1 cellular context compared by ENCODE assay signal in the genomic region with DNA sequence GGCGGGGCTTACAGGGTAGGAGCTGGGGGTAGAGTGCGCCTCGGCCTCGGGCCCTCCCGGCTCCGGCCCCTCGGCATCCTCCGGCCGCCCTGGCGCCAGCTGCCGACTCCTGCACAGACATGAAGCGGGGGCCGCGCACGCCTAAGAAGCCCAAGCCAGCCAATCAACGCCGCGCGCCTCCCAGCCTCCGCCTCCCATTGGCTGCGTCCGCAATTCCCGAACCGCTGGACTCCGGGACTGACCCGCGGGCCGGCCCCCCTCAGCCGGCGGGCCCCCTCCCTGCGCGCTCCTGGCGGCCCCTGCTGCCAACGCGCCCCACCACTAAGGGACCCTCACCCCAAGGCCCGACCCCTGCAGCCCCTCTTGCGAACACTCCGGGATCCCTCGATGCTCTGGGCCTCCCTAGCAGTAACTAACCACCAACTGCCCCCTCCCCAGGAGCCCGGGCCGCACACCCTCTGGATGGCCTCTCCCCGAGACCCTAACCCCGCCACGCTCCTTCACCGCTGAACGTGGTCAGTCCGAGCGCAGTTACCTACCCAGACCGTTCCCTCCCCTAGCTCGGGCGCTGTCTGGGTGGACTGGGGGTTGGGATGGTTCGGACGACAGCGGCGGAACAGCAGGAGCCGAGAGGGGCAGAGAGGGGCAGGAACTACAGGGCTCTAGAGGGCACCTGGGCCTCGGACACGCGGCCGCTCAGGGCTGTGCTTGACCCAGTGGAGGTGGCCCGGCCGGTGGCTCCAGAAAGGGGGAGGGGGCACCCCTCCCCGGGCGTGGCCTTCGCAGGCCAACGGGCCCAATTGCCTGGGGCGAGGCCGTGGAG.
TF ChIP-seq lines count a peak whose summit lies in the region.

No MANE protein-coding gene starts in this region.

TF ChIP-seq in HepG2, 621 proteins besides CTCF, POLR2A, EP300 and RAD21 (continued from another document and continues in another):
- TF ChIP-seq ZMAT3 (CRISPR knock-in tag; conservative IDR thresholded peaks at IDR 0.05) = peak; percentile 82
- TF ChIP-seq IRX3 (CRISPR knock-in tag; IDR thresholded peaks at IDR 0.05; ENCODE audit: borderline replicate concordance, low read depth) = 0 out of 2 replicates have a peak, but pooled peaks have one; percentile 48
- TF ChIP-seq ARID3A (IDR thresholded peaks at IDR 0.05; ENCODE audit: low read depth, low read length) = no peak
- TF ChIP-seq GATA4 (IDR thresholded peaks at IDR 0.05; ENCODE audit: borderline replicate concordance, low read depth) = 0 out of 2 replicates have a peak, but pooled peaks have one; percentile 36
- TF ChIP-seq, protein P1, sequence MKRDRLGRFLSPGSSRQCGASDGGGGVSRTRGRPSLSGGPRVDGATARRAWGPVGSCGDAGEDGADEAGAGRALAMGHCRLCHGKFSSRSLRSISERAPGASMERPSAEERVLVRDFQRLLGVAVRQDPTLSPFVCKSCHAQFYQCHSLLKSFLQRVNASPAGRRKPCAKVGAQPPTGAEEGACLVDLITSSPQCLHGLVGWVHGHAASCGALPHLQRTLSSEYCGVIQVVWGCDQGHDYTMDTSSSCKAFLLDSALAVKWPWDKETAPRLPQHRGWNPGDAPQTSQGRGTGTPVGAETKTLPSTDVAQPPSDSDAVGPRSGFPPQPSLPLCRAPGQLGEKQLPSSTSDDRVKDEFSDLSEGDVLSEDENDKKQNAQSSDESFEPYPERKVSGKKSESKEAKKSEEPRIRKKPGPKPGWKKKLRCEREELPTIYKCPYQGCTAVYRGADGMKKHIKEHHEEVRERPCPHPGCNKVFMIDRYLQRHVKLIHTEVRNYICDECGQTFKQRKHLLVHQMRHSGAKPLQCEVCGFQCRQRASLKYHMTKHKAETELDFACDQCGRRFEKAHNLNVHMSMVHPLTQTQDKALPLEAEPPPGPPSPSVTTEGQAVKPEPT (CRISPR knock-in tag; IDR thresholded peaks at IDR 0.05; ENCODE audit: low read depth) = peak; percentile 34; the same call in 1 of the 2 replicates
- TF ChIP-seq, protein P2, sequence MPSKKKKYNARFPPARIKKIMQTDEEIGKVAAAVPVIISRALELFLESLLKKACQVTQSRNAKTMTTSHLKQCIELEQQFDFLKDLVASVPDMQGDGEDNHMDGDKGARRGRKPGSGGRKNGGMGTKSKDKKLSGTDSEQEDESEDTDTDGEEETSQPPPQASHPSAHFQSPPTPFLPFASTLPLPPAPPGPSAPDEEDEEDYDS (CRISPR knock-in tag; IDR thresholded peaks at IDR 0.05) = peak; percentile 97
- TF ChIP-seq ZSCAN31 (CRISPR knock-in tag; IDR thresholded peaks at IDR 0.05; ENCODE audit: low read depth) = no peak
- TF ChIP-seq DR1 (CRISPR knock-in tag; IDR thresholded peaks at IDR 0.05) = peak; percentile 85
- 0 out of 2 replicates have a peak, but pooled peaks have one; percentile 52 for TF ChIP-seq TOPORS (CRISPR knock-in tag; IDR thresholded peaks at IDR 0.05)
- TF ChIP-seq ARNT2 (CRISPR knock-in tag; IDR thresholded peaks at IDR 0.05; ENCODE audit: low read depth) = peak; percentile 59; the same call in 1 of the 2 replicates
- TF ChIP-seq, protein P3, sequence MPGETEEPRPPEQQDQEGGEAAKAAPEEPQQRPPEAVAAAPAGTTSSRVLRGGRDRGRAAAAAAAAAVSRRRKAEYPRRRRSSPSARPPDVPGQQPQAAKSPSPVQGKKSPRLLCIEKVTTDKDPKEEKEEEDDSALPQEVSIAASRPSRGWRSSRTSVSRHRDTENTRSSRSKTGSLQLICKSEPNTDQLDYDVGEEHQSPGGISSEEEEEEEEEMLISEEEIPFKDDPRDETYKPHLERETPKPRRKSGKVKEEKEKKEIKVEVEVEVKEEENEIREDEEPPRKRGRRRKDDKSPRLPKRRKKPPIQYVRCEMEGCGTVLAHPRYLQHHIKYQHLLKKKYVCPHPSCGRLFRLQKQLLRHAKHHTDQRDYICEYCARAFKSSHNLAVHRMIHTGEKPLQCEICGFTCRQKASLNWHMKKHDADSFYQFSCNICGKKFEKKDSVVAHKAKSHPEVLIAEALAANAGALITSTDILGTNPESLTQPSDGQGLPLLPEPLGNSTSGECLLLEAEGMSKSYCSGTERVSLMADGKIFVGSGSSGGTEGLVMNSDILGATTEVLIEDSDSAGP (CRISPR knock-in tag; IDR thresholded peaks at IDR 0.05; ENCODE audit: borderline replicate concordance) = peak; percentile 82
- TF ChIP-seq, protein P4, sequence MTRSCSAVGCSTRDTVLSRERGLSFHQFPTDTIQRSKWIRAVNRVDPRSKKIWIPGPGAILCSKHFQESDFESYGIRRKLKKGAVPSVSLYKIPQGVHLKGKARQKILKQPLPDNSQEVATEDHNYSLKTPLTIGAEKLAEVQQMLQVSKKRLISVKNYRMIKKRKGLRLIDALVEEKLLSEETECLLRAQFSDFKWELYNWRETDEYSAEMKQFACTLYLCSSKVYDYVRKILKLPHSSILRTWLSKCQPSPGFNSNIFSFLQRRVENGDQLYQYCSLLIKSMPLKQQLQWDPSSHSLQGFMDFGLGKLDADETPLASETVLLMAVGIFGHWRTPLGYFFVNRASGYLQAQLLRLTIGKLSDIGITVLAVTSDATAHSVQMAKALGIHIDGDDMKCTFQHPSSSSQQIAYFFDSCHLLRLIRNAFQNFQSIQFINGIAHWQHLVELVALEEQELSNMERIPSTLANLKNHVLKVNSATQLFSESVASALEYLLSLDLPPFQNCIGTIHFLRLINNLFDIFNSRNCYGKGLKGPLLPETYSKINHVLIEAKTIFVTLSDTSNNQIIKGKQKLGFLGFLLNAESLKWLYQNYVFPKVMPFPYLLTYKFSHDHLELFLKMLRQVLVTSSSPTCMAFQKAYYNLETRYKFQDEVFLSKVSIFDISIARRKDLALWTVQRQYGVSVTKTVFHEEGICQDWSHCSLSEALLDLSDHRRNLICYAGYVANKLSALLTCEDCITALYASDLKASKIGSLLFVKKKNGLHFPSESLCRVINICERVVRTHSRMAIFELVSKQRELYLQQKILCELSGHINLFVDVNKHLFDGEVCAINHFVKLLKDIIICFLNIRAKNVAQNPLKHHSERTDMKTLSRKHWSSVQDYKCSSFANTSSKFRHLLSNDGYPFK (CRISPR knock-in tag; IDR thresholded peaks at IDR 0.05; ENCODE audit: borderline replicate concordance) = peak; percentile 3; the same call in 1 of the 2 replicates
- no peak; the same call in none of the 2 replicates for TF ChIP-seq ARID2 (CRISPR knock-in tag; IDR thresholded peaks at IDR 0.05; ENCODE audit: borderline replicate concordance)
- TF ChIP-seq ZSCAN25 (CRISPR knock-in tag; IDR thresholded peaks at IDR 0.05) = peak; percentile 74
- TF ChIP-seq ZSCAN5A (CRISPR knock-in tag; IDR thresholded peaks at IDR 0.05; ENCODE audit: borderline replicate concordance) = 0 out of 2 replicates have a peak, but pooled peaks have one; percentile 46
- TF ChIP-seq ZNF574 (CRISPR knock-in tag; IDR thresholded peaks at IDR 0.05) = peak; percentile 49
- no peak for TF ChIP-seq NR2F6 (IDR thresholded peaks at IDR 0.05)
- peak; percentile 45 for TF ChIP-seq NR2F6 (CRISPR knock-in tag; IDR thresholded peaks at IDR 0.05)
- 0 out of 2 replicates have a peak, but pooled peaks have one; percentile 65 for TF ChIP-seq ZNF256 (CRISPR knock-in tag; conservative IDR thresholded peaks at IDR 0.05)
- 0 out of 2 replicates have a peak, but pooled peaks have one; percentile 40 for TF ChIP-seq ZNF678 (CRISPR knock-in tag; IDR thresholded peaks at IDR 0.05)
- peak; percentile 94 for TF ChIP-seq ZFX (CRISPR knock-in tag; IDR thresholded peaks at IDR 0.05; ENCODE audit: low read depth)
- peak; percentile 25; the same call in 1 of the 2 replicates for TF ChIP-seq THRA (CRISPR knock-in tag; IDR thresholded peaks at IDR 0.05; ENCODE audit: borderline replicate concordance)
- peak; percentile 69; the same call in 1 of the 2 replicates for TF ChIP-seq REL (CRISPR knock-in tag; conservative IDR thresholded peaks at IDR 0.05)
- peak; percentile 72 for TF ChIP-seq ZC3H13 (CRISPR knock-in tag; IDR thresholded peaks at IDR 0.05)
- TF ChIP-seq MYC (CRISPR knock-in tag; IDR thresholded peaks at IDR 0.05; ENCODE audit: borderline replicate concordance) = peak; percentile 86
- TF ChIP-seq, protein P5, sequence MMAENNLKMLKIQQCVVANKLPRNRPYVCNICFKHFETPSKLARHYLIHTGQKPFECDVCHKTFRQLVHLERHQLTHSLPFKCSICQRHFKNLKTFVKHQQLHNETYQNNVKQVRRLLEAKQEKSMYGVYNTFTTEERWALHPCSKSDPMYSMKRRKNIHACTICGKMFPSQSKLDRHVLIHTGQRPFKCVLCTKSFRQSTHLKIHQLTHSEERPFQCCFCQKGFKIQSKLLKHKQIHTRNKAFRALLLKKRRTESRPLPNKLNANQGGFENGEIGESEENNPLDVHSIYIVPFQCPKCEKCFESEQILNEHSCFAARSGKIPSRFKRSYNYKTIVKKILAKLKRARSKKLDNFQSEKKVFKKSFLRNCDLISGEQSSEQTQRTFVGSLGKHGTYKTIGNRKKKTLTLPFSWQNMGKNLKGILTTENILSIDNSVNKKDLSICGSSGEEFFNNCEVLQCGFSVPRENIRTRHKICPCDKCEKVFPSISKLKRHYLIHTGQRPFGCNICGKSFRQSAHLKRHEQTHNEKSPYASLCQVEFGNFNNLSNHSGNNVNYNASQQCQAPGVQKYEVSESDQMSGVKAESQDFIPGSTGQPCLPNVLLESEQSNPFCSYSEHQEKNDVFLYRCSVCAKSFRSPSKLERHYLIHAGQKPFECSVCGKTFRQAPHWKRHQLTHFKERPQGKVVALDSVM (CRISPR knock-in tag; IDR thresholded peaks at IDR 0.05) = peak; percentile 32; the same call in 1 of the 2 replicates
- TF ChIP-seq ZGPAT (CRISPR knock-in tag; IDR thresholded peaks at IDR 0.05) = peak; percentile 49; the same call in 1 of the 2 replicates
